Comparison of ENCODE assay signal across 8 cellular contexts in the genomic region with DNA sequence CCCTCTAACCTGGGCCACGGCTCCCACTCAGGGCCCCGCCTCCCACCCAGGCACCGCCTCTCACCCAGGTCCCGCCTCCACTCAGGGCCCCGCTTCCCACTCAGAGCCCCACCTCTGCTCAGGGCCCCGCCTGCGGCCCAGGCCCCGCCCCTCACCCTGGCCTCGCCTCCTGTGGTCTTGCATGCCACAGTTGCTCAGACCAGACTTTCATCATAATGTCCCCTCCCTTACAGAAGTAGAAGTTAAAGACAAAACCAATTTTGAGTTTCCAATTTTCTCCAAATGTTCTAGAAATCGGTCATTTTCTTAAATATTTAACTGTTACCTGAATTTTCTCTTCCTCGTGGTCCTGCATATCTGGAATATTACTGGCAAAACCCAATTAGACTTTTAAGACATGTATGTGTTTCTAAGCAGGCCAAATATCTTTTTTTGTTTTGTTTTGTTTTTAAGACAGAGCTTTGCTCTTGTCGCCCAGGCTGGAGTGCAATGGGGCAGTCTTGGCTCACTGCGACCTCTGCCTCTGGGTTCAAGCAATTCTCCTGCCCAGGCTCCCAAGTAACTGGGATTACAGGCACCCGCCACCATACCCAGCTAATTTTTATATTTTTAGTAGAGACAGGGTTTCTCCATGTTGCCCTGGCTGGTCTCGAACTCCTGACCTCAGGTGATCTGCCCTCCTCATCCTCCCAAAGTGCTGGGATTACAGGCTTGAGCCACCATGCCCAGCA.
DNase-seq lines count a peak whose midpoint lies in the region; ATAC-seq and TF ChIP-seq lines count a peak whose summit lies in the region.
"Not testable (repeated sequence)": the region's sequence is repeated elsewhere in the genome, so short reads cannot be mapped to it uniquely, and the experiment has no call there.

No MANE protein-coding gene starts in this region.

- not testable (repeated sequence) for H3K36me3 ChIP-seq in smooth muscle cell (ENCODE audit: low read depth); aorta (ENCODE audit: control insufficient read depth in 1 of 2, insufficient read depth in 2 of 2, low read length in 1 of 2)

- peaks cover 15% of the 10 kb centered on the region for H3K4me1 ChIP-seq in smooth muscle cell (ENCODE audit: low read depth)
- H3K4me1 ChIP-seq in aorta (ENCODE audit: control insufficient read depth in 1 of 2, insufficient read depth in 2 of 2, low read length in 2 of 2) = not testable (repeated sequence)

- not testable (repeated sequence) for H3K4me1 Mint-ChIP-seq in central memory CD8-positive, alpha-beta T cell

- H3K9ac ChIP-seq in smooth muscle cell (ENCODE audit: low read depth) = not testable (repeated sequence)

- H2AFZ ChIP-seq in smooth muscle cell (ENCODE audit: low read depth) = not testable (repeated sequence)

- H3K27ac Mint-ChIP-seq in central memory CD8-positive, alpha-beta T cell (ENCODE audit: low read depth) = not testable (repeated sequence)

- ATAC-seq in GM18499 (IDR thresholded peaks at IDR 0.05; ENCODE audit: insufficient read depth, unreplicated experiment) (peak; percentile 47), HG03064 (IDR thresholded peaks at IDR 0.05; ENCODE audit: low read depth, unreplicated experiment) (peak; percentile 59), aorta (ENCODE audit: low FRiP score) (peak; percentile 85)
- ATAC-seq in central memory CD8-positive, alpha-beta T cell (replicated peaks; ENCODE audit: extremely low read depth, poor library complexity, severe bottlenecking) = peak; percentile 63

- 35% methylated on average over 14 of the region's 15 CpGs for WGBS in smooth muscle cell (ENCODE audit: low lambda C conversion rate)
- 27 to 30% methylated on average over 13 to 15 of the region's 15 CpGs for WGBS in aorta, 2 donors

- not testable (repeated sequence) for H3K36me3 Mint-ChIP-seq in central memory CD8-positive, alpha-beta T cell (ENCODE audit: insufficient read depth)

- H3K4me2 ChIP-seq in smooth muscle cell = not testable (repeated sequence)

- not testable (repeated sequence) for H3K27ac ChIP-seq in smooth muscle cell (ENCODE audit: low read depth); aorta (ENCODE audit: low read depth in 1 of 2, low read length in 2 of 2)

- not testable (repeated sequence) for H3K79me2 ChIP-seq in smooth muscle cell (ENCODE audit: low read depth)

- DNase-seq in NK-92 treated with Interleukin-12 subunit alpha and Interleukin-12 subunit beta, amount 100 ng/mL, for 24 hours (lab: John Stamatoyannopoulos, UW) = peak; percentile 68
- DNase-seq in activated CD4-positive, alpha-beta T cell treated with anti-CD3 and anti-CD28 coated beads, Interleukin-2, amount 50 U/mL, for 48 hours = peak; percentile 87 to 92
- peak; percentile 87 to 93 for DNase-seq in central memory CD8-positive, alpha-beta T cell (ENCODE audit: low spot score in 2 of 2)
- DNase-seq in iPS-NIHi7 (ENCODE audit: extremely low spot score) (peak; percentile 98), smooth muscle cell (lab: John Stamatoyannopoulos, UW; ENCODE audit: unreplicated experiment) (peak; percentile 62), aorta (peak; percentile 95 to 97)

- TF ChIP-seq CTCF in smooth muscle cell (IDR thresholded peaks at IDR 0.05; ENCODE audit: borderline replicate concordance, insufficient read depth, poor library complexity, severe bottlenecking) = not testable (repeated sequence)

- H3K9me3 Mint-ChIP-seq in central memory CD8-positive, alpha-beta T cell = not testable (repeated sequence)

- H3K27me3 Mint-ChIP-seq in central memory CD8-positive, alpha-beta T cell = not testable (repeated sequence)

- not testable (repeated sequence) for H3K4me3 ChIP-seq in smooth muscle cell; aorta (ENCODE audit: low read length in 2 of 2)

- H4K20me1 ChIP-seq in smooth muscle cell (ENCODE audit: low read depth) = not testable (repeated sequence)

- H3K4me3 Mint-ChIP-seq in central memory CD8-positive, alpha-beta T cell = peak overlapping the region; percentile 62

- intact Hi-C loops in aorta (cut with DNase I) = loop anchor here in 1 of 2 donors (5.0 kb wide), 1 partner anchor 141 kb away; the partner anchor contains the start of genes TACC3 and TMEM129

- not testable (repeated sequence) for H3F3A ChIP-seq in smooth muscle cell (ENCODE audit: low read depth)

- H3K27me3 ChIP-seq in smooth muscle cell (ENCODE audit: low read depth); aorta (ENCODE audit: control insufficient read depth in 1 of 2, insufficient read depth in 2 of 2, low read length in 1 of 2): not testable (repeated sequence)

- not testable (repeated sequence) for H3K9me3 ChIP-seq in smooth muscle cell (replicated peaks; ENCODE audit: low read depth); aorta (ENCODE audit: control insufficient read depth, low read length)
